ENCODE assay signal across 17 cellular contexts in genomic region chr20:21554985-21555384, GRCh38. TPM values are rescaled to one million over a fixed set of nuclear protein-coding genes. Genes with fewer than 3 reads are reported as not detected.
"Had no signal": no experiment of that assay in that cellular context is flagged by ENCODE, and none has a peak within 500 bp of the region (broad histone marks: within the 10 kb centered on the region; RNA-seq: fewer than 3 reads in every experiment).

No MANE protein-coding gene starts in this region.

- H3K9me3 ChIP-seq: adrenal gland, lower lobe of right lung, neutrophil, right atrium auricular region, tibial artery, vagina had no signal

- H3K36me3 ChIP-seq: adrenal gland, lower lobe of right lung, neutrophil, right atrium auricular region, tibial artery, vagina, WERI-Rb-1 had no signal

- DNase-seq: activated CD4-positive, alpha-beta T cell treated with anti-CD3 and anti-CD28 coated beads for 4 hours; activated CD8-positive, alpha-beta T cell treated with anti-CD3 and anti-CD28 coated beads for 36 hours; activated naive CD4-positive, alpha-beta T cell treated with anti-CD3 and anti-CD28 coated beads, Interleukin-2, amount 50 U/mL, for 16 hours; adrenal gland; effector memory CD8-positive, alpha-beta T cell; lower lobe of right lung; naive thymus-derived CD8-positive, alpha-beta T cell; small intestine; tibial artery; WERI-Rb-1 had no signal

- H3K4me3 ChIP-seq: adrenal gland, coronary artery, lower lobe of right lung, right atrium auricular region, tibial artery, vagina had no signal

- H3K27me3 ChIP-seq: right atrium auricular region, vagina had no signal

- H3K9me3 Mint-ChIP-seq: activated CD8-positive, alpha-beta T cell treated with anti-CD3 and anti-CD28 coated beads for 36 hours; activated T-helper 2 cell treated with anti-CD3 and anti-CD28 coated beads, Interferon-gamma antibody, Interleukin-2, Interleukin-4, amounts not matched to agents 10 μg/mL and 5 μg/mL and 100 μg/mL, durations not matched to agents 14 hours and 24 hours and 36 hours; effector memory CD8-positive, alpha-beta T cell had no signal

- H3K4me3 Mint-ChIP-seq: activated CD8-positive, alpha-beta T cell treated with anti-CD3 and anti-CD28 coated beads for 36 hours; effector memory CD8-positive, alpha-beta T cell had no signal

- H3K27ac Mint-ChIP-seq: activated CD8-positive, alpha-beta T cell treated with anti-CD3 and anti-CD28 coated beads for 36 hours; activated T-helper 2 cell treated with anti-CD3 and anti-CD28 coated beads, Interferon-gamma antibody, Interleukin-2, Interleukin-4, amounts not matched to agents 10 μg/mL and 5 μg/mL and 100 μg/mL, durations not matched to agents 14 hours and 24 hours and 36 hours; effector memory CD8-positive, alpha-beta T cell had no signal

- H3K36me3 Mint-ChIP-seq: naive thymus-derived CD8-positive, alpha-beta T cell had no signal

- ATAC-seq: activated CD8-positive, alpha-beta T cell treated with anti-CD3 and anti-CD28 coated beads for 36 hours; effector memory CD8-positive, alpha-beta T cell; lower lobe of right lung; naive thymus-derived CD8-positive, alpha-beta T cell had no signal

- H3K4me1 ChIP-seq: adrenal gland, lower lobe of right lung, right atrium auricular region, tibial artery, vagina had no signal

- H3K27ac ChIP-seq: adrenal gland, coronary artery, epithelial cell of prostate, lower lobe of right lung, neutrophil, right atrium auricular region, tibial artery, vagina, WERI-Rb-1 had no signal

RNA-seq across cellular contexts. Expression of gene NKX2-2, which starts 41.1 kb away (rescaled TPM):
- total RNA-seq: activated CD8-positive, alpha-beta T cell treated with anti-CD3 and anti-CD28 coated beads for 36 hours; activated T-helper 2 cell treated with anti-CD3 and anti-CD28 coated beads, Interferon-gamma antibody, Interleukin-2, Interleukin-4, amounts not matched to agents 10 μg/mL and 5 μg/mL and 100 μg/mL, durations not matched to agents 14 hours and 24 hours and 36 hours; adrenal gland; lower lobe of right lung; mononuclear cell; naive thymus-derived CD8-positive, alpha-beta T cell; right atrium auricular region; vagina had no signal
